In the genomic region with DNA sequence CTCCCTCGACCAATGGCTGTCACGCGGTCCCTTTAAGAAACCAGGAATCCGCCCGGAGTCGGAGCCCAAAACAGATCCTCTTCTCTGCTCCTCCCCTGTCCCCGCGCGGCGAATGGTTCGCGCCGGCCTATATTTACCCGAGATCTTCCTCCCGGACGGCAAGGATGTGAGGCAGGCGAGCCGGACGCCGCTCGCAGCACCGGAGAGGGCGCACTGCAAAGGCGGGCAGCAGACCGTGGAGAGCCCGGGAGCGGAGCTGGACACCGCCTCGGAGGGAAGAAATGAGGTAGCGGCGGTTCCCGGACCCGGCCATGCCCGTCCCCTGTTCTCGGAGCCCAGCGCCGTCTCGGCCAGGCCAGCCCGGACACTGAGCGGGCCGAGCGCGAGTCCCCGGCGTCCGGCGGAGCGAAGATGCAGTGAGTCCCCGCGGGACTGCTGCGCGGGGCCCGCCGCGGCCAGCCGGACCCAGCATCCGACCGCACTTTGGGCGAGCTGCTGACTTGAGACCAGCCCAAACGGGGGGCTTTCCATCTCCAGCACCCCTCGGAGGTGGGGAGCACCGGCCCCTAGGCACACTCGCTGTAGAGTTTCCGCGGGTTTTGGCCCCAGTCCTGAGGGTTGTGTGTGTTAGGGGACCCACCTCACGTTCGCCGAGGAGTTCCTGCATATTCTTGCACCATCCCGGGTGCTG, we compare ENCODE assay signal across 8 cellular contexts. TPM values are rescaled to one million over a fixed set of nuclear protein-coding genes. Genes with fewer than 3 reads are reported as not detected.
DNase-seq lines count a peak whose midpoint lies in the region; ATAC-seq and TF ChIP-seq lines count a peak whose summit lies in the region.

A gene with protein sequence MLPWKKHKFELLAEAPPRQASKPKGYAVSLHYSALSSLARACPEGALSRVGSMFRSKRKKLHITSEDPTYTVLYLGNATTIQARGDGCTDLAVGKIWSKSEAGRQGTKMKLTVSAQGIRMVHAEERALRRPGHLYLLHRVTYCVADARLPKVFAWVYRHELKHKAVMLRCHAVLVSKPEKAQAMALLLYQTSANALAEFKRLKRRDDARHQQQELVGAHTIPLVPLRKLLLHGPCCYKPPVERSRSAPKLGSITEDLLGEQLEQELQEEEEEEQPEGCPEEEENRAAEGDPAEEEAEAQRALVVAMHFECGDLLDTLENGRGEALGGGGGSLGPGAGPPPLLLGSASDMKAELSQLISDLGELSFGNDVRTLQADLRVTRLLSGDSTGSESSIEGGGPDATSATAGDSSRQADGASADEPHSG (plus strand): TSS at position 161 of the 691 bp plus-strand sequence. CDS start 944 bp downstream, outside the sequence.

- peak within 1 kb of the TSS; percentile 56 for H3K27ac ChIP-seq in 22Rv1
- H3K27ac ChIP-seq in lower lobe of right lung, result peak within 1 kb of the TSS; percentile 88

- TF ChIP-seq CTCF in 22Rv1 (IDR thresholded peaks at IDR 0.05), result peak; percentile 26
- peak; percentile 19 for TF ChIP-seq CTCF in lower lobe of right lung (IDR thresholded peaks at IDR 0.05)

- H3K36me3 ChIP-seq in lower lobe of right lung, result no peaks in the 10 kb centered on the region

- intact Hi-C loops in lower lobe of right lung (cut with DNase I), result loop anchor here (10.0 kb wide), 2 partner anchors 419 to 579 kb away; no protein-coding TSS in a partner anchor

- peak within 1 kb of the TSS; percentile 84 for H3K4me3 ChIP-seq in lower lobe of right lung

- peak; percentile 99 for TF ChIP-seq POLR2A in GM18505 (IDR thresholded peaks at IDR 0.05; ENCODE audit: borderline replicate concordance, extremely low read depth, insufficient read depth, insufficient read length)

- peak; percentile 93 for DNase-seq in NCI-H774 (lab: John Stamatoyannopoulos, UW)
- DNase-seq in activated CD8-positive, alpha-beta memory T cell treated with anti-CD3 and anti-CD28 coated beads for 1 hour (ENCODE audit: extremely low read depth in 1 of 2, low read depth in 1 of 2), result peak; percentile 27 to 70
- DNase-seq in effector CD4-positive, alpha-beta T cell, result peak; percentile 41
- DNase-seq in lower lobe of right lung, result peak; percentile 90
- peak; percentile 71 to 77 for DNase-seq in stimulated activated CD4-positive, alpha-beta T cell treated with anti-CD3 and anti-CD28 coated beads, Interleukin-4, amount 100 ng/mL, for 4 hours

- no peaks in the 10 kb centered on the region for H3K9me3 ChIP-seq in lower lobe of right lung

- peak; percentile 44 for ATAC-seq in GM18505 (IDR thresholded peaks at IDR 0.05; ENCODE audit: unreplicated experiment)
- ATAC-seq in HG03442 (IDR thresholded peaks at IDR 0.05; ENCODE audit: unreplicated experiment), result peak; percentile 30
- ATAC-seq in lower lobe of right lung, result peak; percentile 81 to 85

- H3K27me3 ChIP-seq in lower lobe of right lung (ENCODE audit: low read depth), result peaks cover 5% of the 10 kb centered on the region

- peaks cover 64% of the 10 kb centered on the region for H3K4me1 ChIP-seq in lower lobe of right lung

RNA-seq across cellular contexts. Expression of the gene that starts here (rescaled TPM):
- 12.9 TPM for total RNA-seq in lower lobe of right lung

Comparison
In these comparisons a context has a peak if more than half of its experiments do, and no peak if none do; other contexts are left out.
1. Peak in every context shown above with its lines: DNase-seq, ATAC-seq, H3K4me3 ChIP-seq and H3K27ac ChIP-seq.
2. ATAC-seq: peak in every context shown above with its lines; median percentile 83 in lower lobe of right lung; 44 in GM18505; 30 in HG03442.
3. DNase-seq: peak in every context shown above with its lines; median percentile 93 in NCI-H774; 90 in lower lobe of right lung; 74 in stimulated activated CD4-positive, alpha-beta T cell treated with anti-CD3 and anti-CD28 coated beads, Interleukin-4, amount 100 ng/mL, for 4 hours; 48 in activated CD8-positive, alpha-beta memory T cell treated with anti-CD3 and anti-CD28 coated beads for 1 hour; 41 in effector CD4-positive, alpha-beta T cell.